Comparison of ENCODE assay signal across 14 cellular contexts in the genomic region with DNA sequence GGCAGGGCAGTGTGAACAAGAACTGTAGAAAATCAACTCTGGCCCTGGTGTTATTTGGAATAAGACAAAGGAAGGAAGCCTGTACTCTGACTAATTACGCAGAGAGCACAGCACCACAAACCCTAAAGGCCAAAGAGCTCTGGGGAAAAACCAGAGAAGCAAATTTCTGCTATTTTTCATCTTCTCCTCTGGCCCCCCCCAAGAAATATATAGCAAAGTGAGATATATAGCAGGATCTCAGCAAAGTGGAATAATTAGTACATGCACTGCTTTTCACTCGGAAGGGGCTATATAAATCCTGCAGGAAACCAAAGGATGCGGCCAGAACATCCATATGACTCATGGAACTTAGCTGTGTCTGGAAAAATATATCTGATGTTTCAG.
A peak's percentile ranks its signal among the peaks of the same experiment; 100 is the strongest.
DNase-seq lines count a peak whose midpoint lies in the region; ATAC-seq, FAIRE-seq and TF ChIP-seq lines count a peak whose summit lies in the region.
"Had no signal": no experiment of that assay in that cellular context is flagged by ENCODE, and none has a peak within 500 bp of the region (broad histone marks: within the 10 kb centered on the region; RNA-seq: fewer than 3 reads in every experiment).

No MANE protein-coding gene starts in this region.

- H3K4me1 ChIP-seq in HepG2 (ENCODE audit: insufficient read depth, low read length) (peaks cover 14% of the 10 kb centered on the region), right lobe of liver (no peaks in the 10 kb centered on the region)
- H3K4me1 ChIP-seq: left ventricle myocardium inferior, right atrium auricular region had no signal

- H4K20me1 ChIP-seq in HepG2 (ENCODE audit: insufficient read depth, low read length), result no peaks in the 10 kb centered on the region

- CTCF ChIA-PET in HepG2 (lab: Yijun Ruan, JAX; ENCODE audit: low intra/inter-chr PET ratio, low total read pairs) (no interaction called here), GM10248 (lab: Yijun Ruan, JAX) (interaction anchor here (0.8 to 1.6 kb wide), 3 partner anchors 10 to 23 kb away, joined by 3 to 4 read pairs (median 3); no protein-coding TSS in a partner anchor)

- H2AFZ ChIP-seq in HepG2 (ENCODE audit: low read length), result no peak overlapping the region

- no peaks in the 10 kb centered on the region for H3K27me3 ChIP-seq in HepG2 (ENCODE audit: control insufficient read depth in 1 of 2, insufficient read depth in 2 of 2, low read length in 2 of 2)
- H3K27me3 ChIP-seq in right lobe of liver, result no peaks in the 10 kb centered on the region
- H3K27me3 ChIP-seq in brain microvascular endothelial cell (replicated peaks), result no peaks in the 10 kb centered on the region
- H3K27me3 ChIP-seq: right atrium auricular region had no signal

- TF ChIP-seq EP300 in HepG2 (IDR thresholded peaks at IDR 0.05; ENCODE audit: low read depth in 2 of 2, low read length in 2 of 2) (no peak), HepG2 (CRISPR knock-in tag; IDR thresholded peaks at IDR 0.05; ENCODE audit: borderline replicate concordance) (no peak)

- H3K9ac ChIP-seq in HepG2 (ENCODE audit: insufficient read depth, low read depth, low read length), result no peak overlapping the region

- ATAC-seq in HepG2 (no peak), right lobe of liver (no peak), HG02840 (IDR thresholded peaks at IDR 0.05; ENCODE audit: low FRiP score, unreplicated experiment) (no peak), HG03460 (IDR thresholded peaks at IDR 0.05; ENCODE audit: unreplicated experiment) (no peak)
- ATAC-seq: naive thymus-derived CD8-positive, alpha-beta T cell had no signal

- H3K4me3 ChIP-seq in HepG2 (replicated peaks in 1 of 3; ENCODE audit: insufficient read depth in 1 of 3, low read depth in 2 of 3, low read length in 3 of 3), result no peak overlapping the region
- H3K4me3 ChIP-seq in right lobe of liver, result no peak overlapping the region
- H3K4me3 ChIP-seq in brain microvascular endothelial cell (ENCODE audit: low read depth, low read length), result no peak overlapping the region
- H3K4me3 ChIP-seq: left ventricle myocardium inferior, right atrium auricular region had no signal

- no peak overlapping the region for H3K4me2 ChIP-seq in HepG2 (ENCODE audit: low read depth, low read length)

- H3K36me3 ChIP-seq in HepG2 (replicated peaks in 1 of 2; ENCODE audit: control insufficient read depth in 1 of 2, insufficient read depth in 2 of 2, low read length in 2 of 2) (peaks cover 12 to 40% of the 10 kb centered on the region in 2 experiments; a peak in 4 of 5 replicates), right lobe of liver (peaks cover 0 to 54% (median 7%) of the 10 kb centered on the region in 4 donors), brain microvascular endothelial cell (replicated peaks) (no peaks in the 10 kb centered on the region)
- H3K36me3 ChIP-seq: left ventricle myocardium inferior, right atrium auricular region had no signal

- 100% methylated on average over 3 of the region's 3 CpGs for WGBS in HepG2 (ENCODE audit: low lambda C conversion rate)
- 67% methylated on average over 3 of the region's 3 CpGs for WGBS in right lobe of liver (ENCODE audit: insufficient coverage, low coverage, low lambda C conversion rate, missing lambda C conversion rate)

- intact Hi-C loops in HepG2 (cut with micrococcal nuclease; ENCODE audit: unreplicated experiment) (no loop called here), right lobe of liver (cut with DNase I) (no loop called here)

- H3K79me2 ChIP-seq in HepG2 (ENCODE audit: insufficient read depth, low read length), result no peaks in the 10 kb centered on the region

- FAIRE-seq in HepG2 (lab: Jason Lieb, UNC), result no peak

- TF ChIP-seq CTCF in HepG2 (CRISPR knock-in tag; IDR thresholded peaks at IDR 0.05) (no peak), right lobe of liver (IDR thresholded peaks at IDR 0.05) (no peak), brain microvascular endothelial cell (IDR thresholded peaks at IDR 0.05; ENCODE audit: low read depth, low read length, missing control alignments) (no peak), GM10248 (IDR thresholded peaks at IDR 0.05; ENCODE audit: control extremely low read depth, extremely low read depth, low read depth, missing control alignments) (no peak)

- POLR2A ChIA-PET in HepG2 (lab: Yijun Ruan, JAX), result no interaction called here
- POLR2A ChIA-PET in GM10248 (lab: Yijun Ruan, JAX), result no interaction called here

- TF ChIP-seq POLR2A in HepG2 (IDR thresholded peaks at IDR 0.05; ENCODE audit: insufficient read depth in 1 of 2, low read depth in 2 of 2, low read length in 2 of 2), result no peak
- no peak for TF ChIP-seq POLR2A in right lobe of liver (IDR thresholded peaks at IDR 0.05)

- in situ Hi-C loops in HepG2 (cut with HindIII; ENCODE audit: extremely low pct_ligation_motif_present, low pct_unique_long_range_greater_than_20kb) (no loop called here), brain microvascular endothelial cell (cut with HindIII; ENCODE audit: low pct_ligation_motif_present, low sequenced_read_pairs) (no loop called here)

- DNase-seq in HepG2 (ENCODE audit: low spot score), result no peak
- DNase-seq in right lobe of liver, result no peak
- peak; percentile 64 for DNase-seq in brain microvascular endothelial cell
- peak; percentile 51 for DNase-seq in foreskin melanocyte
- DNase-seq in GF-D8 (lab: John Stamatoyannopoulos, UW), result no peak
- DNase-seq in GM10248 (ENCODE audit: extremely low spot score), result no peak
- DNase-seq: activated gamma-delta T cell treated with Interleukin-2 at 50 U/mL for 16 hours; central memory CD4-positive, alpha-beta T cell; left ventricle myocardium inferior; naive thymus-derived CD8-positive, alpha-beta T cell; stimulated activated CD4-positive, alpha-beta T cell treated with anti-CD3 and anti-CD28 coated beads, Interleukin-4, amount 100 ng/mL, for 1 hour had no signal

- H3K9me3 ChIP-seq in HepG2 (ENCODE audit: low read length), result no peaks in the 10 kb centered on the region
- no peaks in the 10 kb centered on the region for H3K9me3 ChIP-seq in right lobe of liver
- H3K9me3 ChIP-seq: left ventricle myocardium inferior, right atrium auricular region had no signal

- no TSS peak for BruUV-seq in HepG2 (replicated peaks; lab: Mats Ljungman, UMichigan)

- H3K27ac ChIP-seq in HepG2 (ENCODE audit: extremely low read length, insufficient read depth, low read length) (peak overlapping the region; percentile 45), right lobe of liver (no peak overlapping the region), brain microvascular endothelial cell (peak overlapping the region; percentile 71)
- H3K27ac ChIP-seq: left ventricle myocardium inferior, right atrium auricular region had no signal

- TF ChIP-seq RAD21 in HepG2 (CRISPR knock-in tag; IDR thresholded peaks at IDR 0.05), result no peak

TF ChIP-seq in HepG2, 621 proteins besides CTCF, POLR2A, EP300 and RAD21 (continues in another document):
- no peak for TF ChIP-seq ZNF235 (CRISPR knock-in tag; IDR thresholded peaks at IDR 0.05; ENCODE audit: borderline replicate concordance)
- TF ChIP-seq ZNF501 (CRISPR knock-in tag; IDR thresholded peaks at IDR 0.05), result no peak
- TF ChIP-seq HOXA5 (CRISPR knock-in tag; IDR thresholded peaks at IDR 0.05), result no peak
- TF ChIP-seq, protein P1, sequence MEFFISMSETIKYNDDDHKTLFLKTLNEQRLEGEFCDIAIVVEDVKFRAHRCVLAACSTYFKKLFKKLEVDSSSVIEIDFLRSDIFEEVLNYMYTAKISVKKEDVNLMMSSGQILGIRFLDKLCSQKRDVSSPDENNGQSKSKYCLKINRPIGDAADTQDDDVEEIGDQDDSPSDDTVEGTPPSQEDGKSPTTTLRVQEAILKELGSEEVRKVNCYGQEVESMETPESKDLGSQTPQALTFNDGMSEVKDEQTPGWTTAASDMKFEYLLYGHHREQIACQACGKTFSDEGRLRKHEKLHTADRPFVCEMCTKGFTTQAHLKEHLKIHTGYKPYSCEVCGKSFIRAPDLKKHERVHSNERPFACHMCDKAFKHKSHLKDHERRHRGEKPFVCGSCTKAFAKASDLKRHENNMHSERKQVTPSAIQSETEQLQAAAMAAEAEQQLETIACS (CRISPR knock-in tag; IDR thresholded peaks at IDR 0.05), result no peak
- no peak for TF ChIP-seq ZNF234 (CRISPR knock-in tag; conservative IDR thresholded peaks at IDR 0.05)
- no peak for TF ChIP-seq KDM6A (CRISPR knock-in tag; IDR thresholded peaks at IDR 0.05; ENCODE audit: low read depth)
- no peak for TF ChIP-seq ZFP82 (CRISPR knock-in tag; IDR thresholded peaks at IDR 0.05; ENCODE audit: borderline replicate concordance)
- no peak for TF ChIP-seq GATA4 (IDR thresholded peaks at IDR 0.05; ENCODE audit: borderline replicate concordance, low read depth)
- TF ChIP-seq MTF2 (CRISPR knock-in tag; IDR thresholded peaks at IDR 0.05; ENCODE audit: borderline replicate concordance), result no peak
- TF ChIP-seq, protein P2, sequence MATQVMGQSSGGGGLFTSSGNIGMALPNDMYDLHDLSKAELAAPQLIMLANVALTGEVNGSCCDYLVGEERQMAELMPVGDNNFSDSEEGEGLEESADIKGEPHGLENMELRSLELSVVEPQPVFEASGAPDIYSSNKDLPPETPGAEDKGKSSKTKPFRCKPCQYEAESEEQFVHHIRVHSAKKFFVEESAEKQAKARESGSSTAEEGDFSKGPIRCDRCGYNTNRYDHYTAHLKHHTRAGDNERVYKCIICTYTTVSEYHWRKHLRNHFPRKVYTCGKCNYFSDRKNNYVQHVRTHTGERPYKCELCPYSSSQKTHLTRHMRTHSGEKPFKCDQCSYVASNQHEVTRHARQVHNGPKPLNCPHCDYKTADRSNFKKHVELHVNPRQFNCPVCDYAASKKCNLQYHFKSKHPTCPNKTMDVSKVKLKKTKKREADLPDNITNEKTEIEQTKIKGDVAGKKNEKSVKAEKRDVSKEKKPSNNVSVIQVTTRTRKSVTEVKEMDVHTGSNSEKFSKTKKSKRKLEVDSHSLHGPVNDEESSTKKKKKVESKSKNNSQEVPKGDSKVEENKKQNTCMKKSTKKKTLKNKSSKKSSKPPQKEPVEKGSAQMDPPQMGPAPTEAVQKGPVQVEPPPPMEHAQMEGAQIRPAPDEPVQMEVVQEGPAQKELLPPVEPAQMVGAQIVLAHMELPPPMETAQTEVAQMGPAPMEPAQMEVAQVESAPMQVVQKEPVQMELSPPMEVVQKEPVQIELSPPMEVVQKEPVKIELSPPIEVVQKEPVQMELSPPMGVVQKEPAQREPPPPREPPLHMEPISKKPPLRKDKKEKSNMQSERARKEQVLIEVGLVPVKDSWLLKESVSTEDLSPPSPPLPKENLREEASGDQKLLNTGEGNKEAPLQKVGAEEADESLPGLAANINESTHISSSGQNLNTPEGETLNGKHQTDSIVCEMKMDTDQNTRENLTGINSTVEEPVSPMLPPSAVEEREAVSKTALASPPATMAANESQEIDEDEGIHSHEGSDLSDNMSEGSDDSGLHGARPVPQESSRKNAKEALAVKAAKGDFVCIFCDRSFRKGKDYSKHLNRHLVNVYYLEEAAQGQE (IDR thresholded peaks at IDR 0.05; ENCODE audit: borderline replicate concordance in 1 of 2, low read depth in 1 of 2, low read length in 2 of 2), result no peak

Comparison
In these comparisons a context has a peak if more than half of its experiments do, and no peak if none do; other contexts are left out.
1. H3K27ac ChIP-seq: peak in HepG2 (single experiment) and brain microvascular endothelial cell (single experiment); none in right lobe of liver (0 of 3).
2. DNase-seq: peak in brain microvascular endothelial cell (single experiment) and foreskin melanocyte (single experiment); none in HepG2 (single experiment), right lobe of liver (0 of 3), GF-D8 (single experiment) and GM10248 (single experiment).